In genomic region chr3:154018100-154018696, GRCh38 we compare ENCODE assay signal across 8 cellular contexts.
DNase-seq lines count a peak whose midpoint lies in the region; ATAC-seq and TF ChIP-seq lines count a peak whose summit lies in the region.

No MANE protein-coding gene starts in this region.

- no peak overlapping the region for H3K4me3 ChIP-seq in AG09309 (ENCODE audit: control insufficient read depth, low read depth, low read length)
- H3K4me3 ChIP-seq in NT2/D1 (ENCODE audit: insufficient read length, low read depth) = no peak overlapping the region

- no peak overlapping the region for H3K4me3 Mint-ChIP-seq in activated naive CD4-positive, alpha-beta T cell treated with anti-CD3 and anti-CD28 coated beads for 36 hours
- H3K4me3 Mint-ChIP-seq in memory B cell = no peak overlapping the region

- CTCF ChIA-PET in activated naive CD4-positive, alpha-beta T cell treated with anti-CD3 and anti-CD28 coated beads for 36 hours (lab: Charles Lee) = interaction anchor here (0.7 to 1.3 kb wide), 3 partner anchors 43 to 116 kb away, joined by 3 read pairs; no protein-coding TSS in a partner anchor

- peak; percentile 51 for TF ChIP-seq CTCF in AG09309 (IDR thresholded peaks at IDR 0.05; ENCODE audit: control insufficient read depth, insufficient read depth, low read depth, low read length, missing control alignments)
- TF ChIP-seq CTCF in GM13976 (IDR thresholded peaks at IDR 0.05; ENCODE audit: borderline replicate concordance, control extremely low read depth, extremely low read depth, insufficient read depth, missing control alignments) = no peak

- DNase-seq in AG09309 (ENCODE audit: low read depth) (no peak), GM13976 (ENCODE audit: low spot score) (peak; percentile 5), NT2/D1 (ENCODE audit: low read depth, low spot score) (peak; percentile 46), memory B cell (ENCODE audit: low spot score in 2 of 2) (peak; percentile 12 to 17), mucosa of gallbladder (ENCODE audit: low spot score) (no peak)
- DNase-seq in activated naive CD4-positive, alpha-beta T cell treated with anti-CD3 and anti-CD28 coated beads for 36 hours = peak; percentile 38

- no peaks in the 10 kb centered on the region for H3K9me3 ChIP-seq in NT2/D1 (ENCODE audit: insufficient read depth, low read length)

- no peaks in the 10 kb centered on the region for H3K36me3 Mint-ChIP-seq in activated naive CD4-positive, alpha-beta T cell treated with anti-CD3 and anti-CD28 coated beads for 36 hours (ENCODE audit: low read depth)
- no peaks in the 10 kb centered on the region for H3K36me3 Mint-ChIP-seq in memory B cell

- H3K4me1 ChIP-seq in NT2/D1 (ENCODE audit: insufficient read depth, insufficient read length) = no peaks in the 10 kb centered on the region

- no peaks in the 10 kb centered on the region for H3K36me3 ChIP-seq in NT2/D1 (ENCODE audit: insufficient read depth, insufficient read length, low read length)

- intact Hi-C loops in activated naive CD4-positive, alpha-beta T cell treated with anti-CD3 and anti-CD28 coated beads for 36 hours (cut with micrococcal nuclease) = loop anchor here (1.0 to 5.0 kb wide), 2 partner anchors 976 to 992 kb away; no protein-coding TSS in a partner anchor

- no peak overlapping the region for H3K9ac ChIP-seq in NT2/D1 (ENCODE audit: insufficient read length, low read depth)

- peak; percentile 93 for ATAC-seq in HG02973 (IDR thresholded peaks at IDR 0.05; ENCODE audit: unreplicated experiment)
- ATAC-seq in memory B cell (ENCODE audit: low read depth) = no peak
- ATAC-seq in HG03025 (IDR thresholded peaks at IDR 0.05; ENCODE audit: low FRiP score, unreplicated experiment) = no peak

- H3K27ac Mint-ChIP-seq in activated naive CD4-positive, alpha-beta T cell treated with anti-CD3 and anti-CD28 coated beads for 36 hours = no peak overlapping the region
- no peak overlapping the region for H3K27ac Mint-ChIP-seq in memory B cell

- no peaks in the 10 kb centered on the region for H3K27me3 ChIP-seq in NT2/D1 (ENCODE audit: insufficient read depth, insufficient read length)

- H3K9me3 Mint-ChIP-seq in activated naive CD4-positive, alpha-beta T cell treated with anti-CD3 and anti-CD28 coated beads for 36 hours = no peaks in the 10 kb centered on the region
- peaks cover 2% of the 10 kb centered on the region for H3K9me3 Mint-ChIP-seq in memory B cell

- no peaks in the 10 kb centered on the region for H3K27me3 Mint-ChIP-seq in activated naive CD4-positive, alpha-beta T cell treated with anti-CD3 and anti-CD28 coated beads for 36 hours (ENCODE audit: low read depth)
- H3K27me3 Mint-ChIP-seq in memory B cell = peaks cover 5% of the 10 kb centered on the region

- in situ Hi-C loops in GM13976 (cut with MboI; ENCODE audit: low sequenced_read_pairs, unreplicated experiment) = no loop called here

- H3K4me1 Mint-ChIP-seq in activated naive CD4-positive, alpha-beta T cell treated with anti-CD3 and anti-CD28 coated beads for 36 hours (ENCODE audit: low read depth) = no peaks in the 10 kb centered on the region
- H3K4me1 Mint-ChIP-seq in memory B cell = no peaks in the 10 kb centered on the region

Comparison
In these comparisons a context has a peak if more than half of its experiments do, and no peak if none do; other contexts are left out.
1. DNase-seq: peak in GM13976 (single experiment), NT2/D1 (single experiment), activated naive CD4-positive, alpha-beta T cell treated with anti-CD3 and anti-CD28 coated beads for 36 hours (single experiment) and memory B cell (2 of 2); none in AG09309 (single experiment) and mucosa of gallbladder (single experiment).